Comparison of ENCODE assay signal across 2 cellular contexts in genomic region chr2:183536714-183537113, GRCh38.
TF ChIP-seq lines count a peak whose summit lies in the region.

No MANE protein-coding gene starts in this region.

TF ChIP-seq in HepG2, 621 proteins besides CTCF, POLR2A, EP300 and RAD21:
- TF ChIP-seq ZNF652 (CRISPR knock-in tag; IDR thresholded peaks at IDR 0.05; ENCODE audit: borderline replicate concordance, low read depth) (peak; percentile 70), PATZ1 (CRISPR knock-in tag; IDR thresholded peaks at IDR 0.05) (no peak)

TF ChIP-seq in K562, 482 proteins besides CTCF, POLR2A, EP300 and RAD21:
- TF ChIP-seq ZNF507 (tag; conservative IDR thresholded peaks at IDR 0.05) (peak; percentile 44; the same call in 1 of the 2 replicates), RFX7 (CRISPR knock-in tag; IDR thresholded peaks at IDR 0.05) (no peak), ZNF143 (CRISPR knock-in tag; IDR thresholded peaks at IDR 0.05) (no peak), ILF3 (IDR thresholded peaks at IDR 0.05; ENCODE audit: borderline replicate concordance) (no peak)
